8 cellular contexts compared by ENCODE assay signal in genomic region chr11:62025429-62026105, GRCh38. TPM values are rescaled to one million over a fixed set of nuclear protein-coding genes. Genes with fewer than 3 reads are reported as not detected.
DNase-seq lines count a peak whose midpoint lies in the region; ATAC-seq and TF ChIP-seq lines count a peak whose summit lies in the region.

No MANE protein-coding gene starts in this region.

- TF ChIP-seq CTCF in heart left ventricle (IDR thresholded peaks at IDR 0.05): no peak

- intact Hi-C loops in heart left ventricle (cut with DNase I): loop anchor here in 5 of 10 donors (1.0 to 10.0 kb wide), 4 partner anchors 51 to 58 kb away; partner anchors contain the start of gene FTH1 (in 1 of the 5)

- peak; percentile 80 for ATAC-seq in HG02938 (IDR thresholded peaks at IDR 0.05; ENCODE audit: unreplicated experiment)
- ATAC-seq in heart left ventricle: peak; percentile 92 to 97 (median 96)

- H3K4me3 ChIP-seq in heart left ventricle (peak overlapping the region in 9 of 12 donors; percentile 1 to 39 (median 16)), skin epidermis (peak overlapping the region in 1 of 7 experiments; percentile 19)

- no peak for TF ChIP-seq POLR2A in heart left ventricle (IDR thresholded peaks at IDR 0.05)

- H3K27ac ChIP-seq in heart left ventricle (peak overlapping the region; percentile 1 to 89 (median 69)), skin epidermis (peak overlapping the region in 20 of 21 experiments; percentile 22 to 89 (median 80))

- peak; percentile 10 for DNase-seq in DMS153 treated with DMSO at 0.1 percent for 48 hours (lab: John Stamatoyannopoulos, UW; ENCODE audit: unreplicated experiment)
- peak; percentile 94 for DNase-seq in RPMI7951 (ENCODE audit: low read depth)
- peak; percentile 41 for DNase-seq in activated gamma-delta T cell treated with anti-CD3 and anti-CD28 coated beads, Interleukin-2, amount 50 U/mL, for 16 hours (ENCODE audit: low read depth)
- peak; percentile 54 to 77 (median 70) for DNase-seq in heart left ventricle
- no peak for DNase-seq in DMS53 (lab: John Stamatoyannopoulos, UW)
- DNase-seq in NCI-H446 treated with DMSO at 0.1 percent for 48 hours (lab: John Stamatoyannopoulos, UW): no peak

- no peaks in the 10 kb centered on the region for H3K27me3 ChIP-seq in heart left ventricle

- H3K9me3 ChIP-seq in heart left ventricle: peaks cover 0 to 18% (median 7%) of the 10 kb centered on the region in 12 donors

- H3K36me3 ChIP-seq in heart left ventricle: no peaks in the 10 kb centered on the region

- H3K4me1 ChIP-seq in heart left ventricle: peaks cover 0 to 25% (median 7%) of the 10 kb centered on the region in 12 donors

- 20 to 29% (median 21%) methylated on average over 13 of the region's 13 CpGs for WGBS in heart left ventricle, 4 donors

RNA-seq across cellular contexts. Expression of gene FTH1, which starts 58.1 kb away (rescaled TPM):
- 726 and 869 TPM in 2 replicates for total RNA-seq in RPMI7951 (2014; rRNA removed; shearing (Covaris generic))
- total RNA-seq in heart left ventricle: 1,000 to 10,000 TPM; 1,764 to 5,397 (median 2,454) TPM
- polyA plus RNA-seq in heart left ventricle: 1,000 to 10,000 TPM; 2,334 to 3,498 TPM

Comparison
In these comparisons a context has a peak if more than half of its experiments do, and no peak if none do; other contexts are left out.
1. DNase-seq: peak in DMS153 treated with DMSO at 0.1 percent for 48 hours (single experiment), RPMI7951 (single experiment), activated gamma-delta T cell treated with anti-CD3 and anti-CD28 coated beads, Interleukin-2, amount 50 U/mL, for 16 hours (single experiment) and heart left ventricle (5 of 5); none in DMS53 (single experiment) and NCI-H446 treated with DMSO at 0.1 percent for 48 hours (single experiment).